In genomic region chr6:106890447-106890846, GRCh38 we compare ENCODE assay signal across 14 cellular contexts.
A peak's percentile ranks its signal among the peaks of the same experiment; 100 is the strongest.
DNase-seq lines count a peak whose midpoint lies in the region; ATAC-seq, FAIRE-seq and TF ChIP-seq lines count a peak whose summit lies in the region.
"Had no signal": no experiment of that assay in that cellular context is flagged by ENCODE, and none has a peak within 500 bp of the region (broad histone marks: within the 10 kb centered on the region; RNA-seq: fewer than 3 reads in every experiment).

No MANE protein-coding gene starts in this region.

- H3K27ac ChIP-seq in H1 (ENCODE audit: low read depth, low read length) (no peak overlapping the region), foreskin keratinocyte (peak overlapping the region; percentile 38)
- H3K27ac ChIP-seq: BLaER1 treated with 17β-estradiol and CSF1 and Interleukin-3, amounts not matched to agents 10 nM and 100 nM had no signal

- no peaks in the 10 kb centered on the region for H3K79me2 ChIP-seq in H1 (ENCODE audit: control insufficient read depth in 1 of 2, insufficient read depth in 2 of 2, low read length in 2 of 2)

- H4K5ac ChIP-seq in H1 (ENCODE audit: insufficient read length, low read depth, low read length), result no peak overlapping the region

- no peaks in the 10 kb centered on the region for H3K36me3 ChIP-seq in H1 (ENCODE audit: control insufficient read depth in 2 of 4, insufficient read depth in 4 of 4, low read length in 3 of 4)
- H3K36me3 ChIP-seq: BLaER1 treated with 17β-estradiol and CSF1 and Interleukin-3, amounts not matched to agents 10 nM and 100 nM had no signal

- H2BK12ac ChIP-seq in H1 (ENCODE audit: low read depth, low read length), result no peak overlapping the region; the same call in 1 of the 2 replicates

- H4K8ac ChIP-seq in H1 (ENCODE audit: extremely low read depth, insufficient read depth, low read length), result no peak overlapping the region

- CTCF ChIA-PET in H1 (lab: Charles Lee; ENCODE audit: partially characterized antibody) (interaction anchor here (1.4 kb wide), 1 partner anchor 31 kb away, joined by 3 read pairs; no protein-coding TSS in a partner anchor), Calu3 (lab: Charles Lee) (no interaction called here)

- FAIRE-seq in H1 (lab: Jason Lieb, UNC), result no peak
- FAIRE-seq: GM18507 had no signal

- no peaks in the 10 kb centered on the region for H3K79me1 ChIP-seq in H1 (ENCODE audit: low read depth, low read length)

- intact Hi-C loops in Calu3 (cut with micrococcal nuclease; ENCODE audit: unreplicated experiment), result no loop called here

- peak; percentile 28 for DNase-seq in ELR (ENCODE audit: low read depth)
- DNase-seq in OCI-M1 (lab: John Stamatoyannopoulos, UW), result peak; percentile 88
- no peak for DNase-seq in H1 (ENCODE audit: low read depth in 1 of 2, low spot score in 2 of 2)
- no peak for DNase-seq in foreskin keratinocyte
- DNase-seq in NCI-H1092 treated with DMSO at 0.1 percent for 48 hours (lab: John Stamatoyannopoulos, UW), result no peak
- no peak for DNase-seq in nucleus accumbens (lab: John Stamatoyannopoulos, UW)
- no peak for DNase-seq in Calu3
- no peak for DNase-seq in NCI-H774 (lab: John Stamatoyannopoulos, UW)
- DNase-seq: ACHN; CD4-positive, CD25-positive, alpha-beta regulatory T cell; H9 had no signal

- H2AFZ ChIP-seq in H1 (ENCODE audit: low read length), result no peak overlapping the region
- H2AFZ ChIP-seq: GM23338 had no signal

- H2BK15ac ChIP-seq in H1 (ENCODE audit: low read length), result no peak overlapping the region

- no peak overlapping the region; the same call in 1 of the 2 replicates for H3K18ac ChIP-seq in H1 (ENCODE audit: extremely low read depth, low read length)

- H3K9me3 Mint-ChIP-seq in Calu3 (ENCODE audit: low read depth, unreplicated experiment), result peaks cover 7% of the 10 kb centered on the region

- H2BK120ac ChIP-seq in H1 (replicated peaks; ENCODE audit: low read depth, low read length), result no peak overlapping the region

- 90% methylated on average over 2 of the region's 2 CpGs; no CpG with 5 or more reads in 1 of the 2 experiments for whole genome bisulfite sequencing in H1 (ENCODE audit: extremely low coverage in 1 of 2, insufficient coverage in 1 of 2, insufficient read length in 1 of 2, insufficient replicate concordance in 2 of 2, low coverage in 1 of 2, low lambda C conversion rate in 2 of 2, missing lambda C conversion rate in 1 of 2), 2 experiments

- no peaks in the 10 kb centered on the region for H4K20me1 ChIP-seq in H1 (replicated peaks in 1 of 2; ENCODE audit: control insufficient read depth in 1 of 2, insufficient read depth in 2 of 2, low read length in 2 of 2)
- H4K20me1 ChIP-seq: BLaER1 treated with 17β-estradiol and CSF1 and Interleukin-3, amounts not matched to agents 10 nM and 100 nM had no signal

- H3K27me3 ChIP-seq in H1 (replicated peaks in 1 of 4; ENCODE audit: control insufficient read depth in 3 of 4, extremely low read depth in 1 of 4, insufficient read depth in 3 of 4, low read length in 3 of 4), result no peaks in the 10 kb centered on the region
- H3K27me3 ChIP-seq in foreskin keratinocyte, result no peaks in the 10 kb centered on the region
- H3K27me3 ChIP-seq: BLaER1 treated with 17β-estradiol and CSF1 and Interleukin-3, amounts not matched to agents 10 nM and 100 nM had no signal

- POLR2A ChIA-PET in H1 (lab: Charles Lee; ENCODE audit: partially characterized antibody), result no interaction called here

- H2BK20ac ChIP-seq in H1 (ENCODE audit: low read length), result peak overlapping the region; percentile 4; the same call in 1 of the 2 replicates

- H3K4me1 Mint-ChIP-seq in Calu3 (ENCODE audit: low read depth, unreplicated experiment), result peaks cover 48% of the 10 kb centered on the region
- H3K4me1 Mint-ChIP-seq: CD4-positive, CD25-positive, alpha-beta regulatory T cell had no signal

- H3K14ac ChIP-seq in H1 (ENCODE audit: insufficient read length), result no peak overlapping the region

- TF ChIP-seq POLR2A in H1 (IDR thresholded peaks at IDR 0.05; ENCODE audit: control extremely low read depth in 1 of 2, low read depth in 2 of 2, low read length in 2 of 2), result no peak

- H3K9ac ChIP-seq in H1 (replicated peaks in 1 of 4; ENCODE audit: extremely low read depth in 1 of 4, low read depth in 3 of 4, low read length in 3 of 4), result no peak overlapping the region
- H3K9ac ChIP-seq: BLaER1 treated with 17β-estradiol and CSF1 and Interleukin-3, amounts not matched to agents 10 nM and 100 nM had no signal

- no peak for ATAC-seq in foreskin keratinocyte
- ATAC-seq: GM23338 had no signal

- 0 out of 2 replicates have a peak overlapping the region, but pooled peaks have one; percentile 26 for H2BK5ac ChIP-seq in H1 (ENCODE audit: low read depth, low read length)

- BruUV-seq in Calu3 (replicated peaks; lab: Mats Ljungman, UMichigan), result no TSS peak

- H4K91ac ChIP-seq in H1 (replicated peaks; ENCODE audit: insufficient read length, low read length), result no peak overlapping the region

- no peaks in the 10 kb centered on the region for H3K27me3 Mint-ChIP-seq in Calu3 (ENCODE audit: unreplicated experiment)

- no peaks in the 10 kb centered on the region for H3K9me3 ChIP-seq in H1 (ENCODE audit: insufficient read depth in 2 of 2, low read depth in 1 of 2, low read length in 1 of 2)

- H2AK5ac ChIP-seq in H1 (ENCODE audit: low read depth, low read length), result no peak overlapping the region

- no peak for TF ChIP-seq CTCF in H1 (IDR thresholded peaks at IDR 0.05; ENCODE audit: control extremely low read depth in 1 of 3, insufficient read depth in 1 of 3, low read depth in 1 of 3, low read length in 3 of 3)
- no peak for TF ChIP-seq CTCF in foreskin keratinocyte (conservative IDR thresholded peaks at IDR 0.05)
- no peak for TF ChIP-seq CTCF in Calu3 (IDR thresholded peaks at IDR 0.05; ENCODE audit: unreplicated experiment)

- peaks cover 9% of the 10 kb centered on the region for H3K36me3 Mint-ChIP-seq in Calu3 (ENCODE audit: insufficient read depth, unreplicated experiment)
- H3K36me3 Mint-ChIP-seq: CD4-positive, CD25-positive, alpha-beta regulatory T cell had no signal

- no peak overlapping the region for H3K4me3 ChIP-seq in H1 (ENCODE audit: extremely low read depth in 1 of 4, insufficient read depth in 2 of 4, low read depth in 3 of 4, low read length in 4 of 4)
- H3K4me3 ChIP-seq: BLaER1 treated with 17β-estradiol and CSF1 and Interleukin-3, amounts not matched to agents 10 nM and 100 nM; GM23338 had no signal

- no peak overlapping the region for H3K27ac Mint-ChIP-seq in Calu3 (ENCODE audit: unreplicated experiment)
- H3K27ac Mint-ChIP-seq: CD4-positive, CD25-positive, alpha-beta regulatory T cell; GM23338; H9 had no signal

- no peak overlapping the region for H3K56ac ChIP-seq in H1 (replicated peaks; ENCODE audit: insufficient read length, low read depth, low read length)

- H3K4me2 ChIP-seq in H1 (ENCODE audit: insufficient read depth in 1 of 2, low read depth in 2 of 2, low read length in 2 of 2), result no peak overlapping the region
- H3K4me2 ChIP-seq: BLaER1 treated with 17β-estradiol and CSF1 and Interleukin-3, amounts not matched to agents 10 nM and 100 nM; GM23338 had no signal

- no peak for TF ChIP-seq EP300 in H1 (IDR thresholded peaks at IDR 0.05; ENCODE audit: borderline replicate concordance in 1 of 2, low read depth in 2 of 2, low read length in 2 of 2)

- H3K4ac ChIP-seq in H1 (replicated peaks; ENCODE audit: insufficient read length, low read depth, low read length), result no peak overlapping the region

- H3K4me1 ChIP-seq in H1 (replicated peaks in 1 of 4; ENCODE audit: control insufficient read depth in 3 of 4, insufficient read depth in 4 of 4, low read length in 3 of 4), result peaks cover 2 to 16% (median 13%) of the 10 kb centered on the region in 4 experiments; a peak in 6 of 7 replicates
- peaks cover 25% of the 10 kb centered on the region for H3K4me1 ChIP-seq in foreskin keratinocyte

- no peak overlapping the region for H3K4me3 Mint-ChIP-seq in Calu3 (ENCODE audit: low read depth, unreplicated experiment)
- H3K4me3 Mint-ChIP-seq: CD4-positive, CD25-positive, alpha-beta regulatory T cell; GM23338; H9 had no signal

- no peaks in the 10 kb centered on the region for H3K23me2 ChIP-seq in H1 (ENCODE audit: low read depth, low read length)

- no peak for TF ChIP-seq RAD21 in H1 (IDR thresholded peaks at IDR 0.05 in 1 of 2, conservative IDR thresholded peaks at IDR 0.05 in 1 of 2; ENCODE audit: low read depth in 2 of 2, low read length in 2 of 2)

- no peak overlapping the region for H3K23ac ChIP-seq in H1 (ENCODE audit: insufficient read length)

TF ChIP-seq in H1, 55 proteins besides CTCF, POLR2A, EP300 and RAD21 (continues in another document):
- TF ChIP-seq JUND (IDR thresholded peaks at IDR 0.05; ENCODE audit: low read length) (no peak), CEBPB (IDR thresholded peaks at IDR 0.05; ENCODE audit: low read depth, low read length) (no peak), SIN3A (conservative IDR thresholded peaks at IDR 0.05 in 1 of 2, IDR thresholded peaks at IDR 0.05 in 1 of 2; ENCODE audit: low read depth in 1 of 2, low read length in 2 of 2) (no peak), CBX5 (IDR thresholded peaks at IDR 0.05; ENCODE audit: low read depth, low read length) (no peak), RXRA (IDR thresholded peaks at IDR 0.05; ENCODE audit: insufficient read depth, low read depth, low read length) (no peak), USF2 (IDR thresholded peaks at IDR 0.05; ENCODE audit: low read length) (no peak), CHD1 (IDR thresholded peaks at IDR 0.05; ENCODE audit: low read depth, low read length) (no peak), BCL11A (IDR thresholded peaks at IDR 0.05; ENCODE audit: low read depth in 2 of 2, low read length in 2 of 2) (no peak), EGR1 (IDR thresholded peaks at IDR 0.05; ENCODE audit: borderline replicate concordance, low read depth, low read length) (no peak), HDAC2 (IDR thresholded peaks at IDR 0.05; ENCODE audit: borderline replicate concordance in 1 of 2, low read depth in 2 of 2, low read length in 2 of 2) (no peak), ATF3 (IDR thresholded peaks at IDR 0.05; ENCODE audit: insufficient read depth, low read depth, low read length) (no peak), RNF2 (IDR thresholded peaks at IDR 0.05; ENCODE audit: borderline replicate concordance, low read depth, low read length, missing control alignments, poor library complexity, severe bottlenecking) (no peak), SP4 (IDR thresholded peaks at IDR 0.05; ENCODE audit: low read length) (no peak), CHD2 (IDR thresholded peaks at IDR 0.05; ENCODE audit: low read length) (no peak)

Comparison
In these comparisons a context has a peak if more than half of its experiments do, and no peak if none do; other contexts are left out.
1. DNase-seq: peak in ELR (single experiment) and OCI-M1 (single experiment); none in H1 (0 of 2), foreskin keratinocyte (0 of 2), NCI-H1092 treated with DMSO at 0.1 percent for 48 hours (single experiment), nucleus accumbens (0 of 56), Calu3 (single experiment) and NCI-H774 (single experiment).